In genomic region chr15:26081758-26082068, GRCh38 we compare ENCODE assay signal across 9 cellular contexts.
DNase-seq lines count a peak whose midpoint lies in the region; ATAC-seq and TF ChIP-seq lines count a peak whose summit lies in the region.
"Had no signal": no experiment of that assay in that cellular context is flagged by ENCODE, and none has a peak within 500 bp of the region (broad histone marks: within the 10 kb centered on the region; RNA-seq: fewer than 3 reads in every experiment).

No MANE protein-coding gene starts in this region.

- H3K4me3 ChIP-seq in BLaER1 = no peak overlapping the region
- H3K4me3 ChIP-seq in HUES64 (ENCODE audit: low read length) = peak overlapping the region; percentile 49
- peak overlapping the region; percentile 77 for H3K4me3 ChIP-seq in neural cell (ENCODE audit: low read length)

- 61% methylated on average over 5 of the region's 5 CpGs for WGBS in HUES64

- no peak for DNase-seq in central memory CD8-positive, alpha-beta T cell (ENCODE audit: low spot score in 2 of 2)

- H3K4me1 Mint-ChIP-seq in central memory CD8-positive, alpha-beta T cell = peaks cover 15% of the 10 kb centered on the region

- H3K4me3 Mint-ChIP-seq in central memory CD8-positive, alpha-beta T cell = peak overlapping the region; percentile 82

- H3K9ac ChIP-seq in BLaER1 (no peak overlapping the region), HUES64 (ENCODE audit: low read depth, low read length) (0 out of 2 replicates have a peak overlapping the region, but pooled peaks have one; percentile 4), neural cell (ENCODE audit: low read length) (peak overlapping the region; percentile 31)

- no peak for ATAC-seq in central memory CD8-positive, alpha-beta T cell (replicated peaks; ENCODE audit: extremely low read depth, poor library complexity, severe bottlenecking)
- no peak for ATAC-seq in GM18520 (IDR thresholded peaks at IDR 0.05; ENCODE audit: unreplicated experiment)
- ATAC-seq in GM19455 (IDR thresholded peaks at IDR 0.05; ENCODE audit: unreplicated experiment) = no peak
- ATAC-seq in HG02763 (IDR thresholded peaks at IDR 0.05; ENCODE audit: unreplicated experiment) = no peak
- no peak for ATAC-seq in HG03565 (IDR thresholded peaks at IDR 0.05; ENCODE audit: unreplicated experiment)

- no peaks in the 10 kb centered on the region for H3F3A ChIP-seq in neural cell (ENCODE audit: insufficient read depth, low read length, poor library complexity, severe bottlenecking)

- H4K20me1 ChIP-seq in BLaER1 = no peaks in the 10 kb centered on the region
- no peaks in the 10 kb centered on the region for H4K20me1 ChIP-seq in neural cell (ENCODE audit: insufficient read depth)

- H3K27me3 ChIP-seq in BLaER1 (no peaks in the 10 kb centered on the region), HUES64 (ENCODE audit: insufficient read depth, low read length) (no peaks in the 10 kb centered on the region), neural cell (ENCODE audit: insufficient read depth, low read depth, low read length) (no peaks in the 10 kb centered on the region)
- H3K27me3 ChIP-seq: heart right ventricle had no signal

- TF ChIP-seq RAD21 in neural cell (conservative IDR thresholded peaks at IDR 0.05) = no peak

- peak overlapping the region; percentile 97 for H3K27ac Mint-ChIP-seq in central memory CD8-positive, alpha-beta T cell (ENCODE audit: low read depth)

- H3K9me3 ChIP-seq in BLaER1 (peaks cover 3% of the 10 kb centered on the region; the same call in 1 of the 2 replicates), HUES64 (ENCODE audit: insufficient read depth, low read depth, low read length) (no peaks in the 10 kb centered on the region), neural cell (ENCODE audit: low read length) (no peaks in the 10 kb centered on the region)
- H3K9me3 ChIP-seq: heart right ventricle had no signal

- H2AFZ ChIP-seq in neural cell (ENCODE audit: low read depth, low read length) = no peak overlapping the region

- H3K36me3 ChIP-seq in BLaER1 (no peaks in the 10 kb centered on the region), HUES64 (ENCODE audit: insufficient read depth, low read length) (no peaks in the 10 kb centered on the region), neural cell (ENCODE audit: insufficient read depth, low read length) (no peaks in the 10 kb centered on the region)
- H3K36me3 ChIP-seq: heart right ventricle had no signal

- H3K4me1 ChIP-seq in BLaER1 = peaks cover 24% of the 10 kb centered on the region
- H3K4me1 ChIP-seq in HUES64 (ENCODE audit: insufficient read depth, low read length) = peaks cover 19% of the 10 kb centered on the region

- peaks cover 18% of the 10 kb centered on the region for H3K36me3 Mint-ChIP-seq in central memory CD8-positive, alpha-beta T cell (ENCODE audit: insufficient read depth)

- H3K4me2 ChIP-seq in BLaER1 (peak overlapping the region; percentile 54), neural cell (ENCODE audit: low read length) (peak overlapping the region; percentile 50)

- H3K9me3 Mint-ChIP-seq in central memory CD8-positive, alpha-beta T cell = no peaks in the 10 kb centered on the region

- no peaks in the 10 kb centered on the region for H3K9me2 ChIP-seq in neural cell (ENCODE audit: insufficient read depth, low read length)

- no peak for TF ChIP-seq CTCF in neural cell (IDR thresholded peaks at IDR 0.05; ENCODE audit: poor library complexity, severe bottlenecking)

- H3K27me3 Mint-ChIP-seq in central memory CD8-positive, alpha-beta T cell = no peaks in the 10 kb centered on the region

- no peaks in the 10 kb centered on the region for H3K79me2 ChIP-seq in neural cell (replicated peaks; ENCODE audit: insufficient read depth, low read length)

- H3K27ac ChIP-seq in BLaER1 (no peak overlapping the region), HUES64 (ENCODE audit: low read depth, low read length) (no peak overlapping the region), neural cell (ENCODE audit: low read length) (peak overlapping the region; percentile 93)

- TF ChIP-seq EP300 in neural cell (conservative IDR thresholded peaks at IDR 0.05; ENCODE audit: poor library complexity, severe bottlenecking) = no peak

TF ChIP-seq in neural cell, 6 proteins besides CTCF, POLR2A, EP300 and RAD21:
- no peak for TF ChIP-seq EZH2 (IDR thresholded peaks at IDR 0.05; ENCODE audit: borderline replicate concordance, insufficient read depth, low read length, poor library complexity, severe bottlenecking)
- no peak for TF ChIP-seq POLR2AphosphoS5 (IDR thresholded peaks at IDR 0.05)
- no peak for TF ChIP-seq MXI1 (conservative IDR thresholded peaks at IDR 0.05; ENCODE audit: poor library complexity, severe bottlenecking)
- no peak for TF ChIP-seq SMC3 (conservative IDR thresholded peaks at IDR 0.05; ENCODE audit: poor library complexity)
- TF ChIP-seq REST (IDR thresholded peaks at IDR 0.05; ENCODE audit: borderline replicate concordance) = no peak
- no peak for TF ChIP-seq TAF1 (IDR thresholded peaks at IDR 0.05; ENCODE audit: low read depth)
